In the genomic region with DNA sequence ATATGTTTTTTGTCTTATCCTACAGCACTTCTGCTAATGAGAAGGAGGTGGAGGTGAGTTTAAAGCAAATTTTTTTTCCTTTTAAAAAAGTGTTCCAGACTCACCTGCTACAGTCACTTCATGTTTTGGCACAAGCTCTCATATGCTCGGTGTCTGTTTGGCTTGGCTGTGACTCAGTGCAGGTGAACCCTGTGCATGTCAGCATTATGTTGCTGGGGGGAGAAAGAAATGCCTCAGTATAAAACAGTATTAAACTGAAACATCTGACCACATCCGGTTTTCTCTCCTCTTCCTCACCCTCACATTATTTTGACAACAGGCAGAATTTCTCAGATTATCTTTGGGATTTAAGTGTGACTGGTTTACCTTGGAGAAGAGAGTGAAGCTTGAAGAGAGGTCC, we compare ENCODE assay signal across 11 cellular contexts.
DNase-seq lines count a peak whose midpoint lies in the region; ATAC-seq, FAIRE-seq and TF ChIP-seq lines count a peak whose summit lies in the region.
"Had no signal": no experiment of that assay in that cellular context is flagged by ENCODE, and none has a peak within 500 bp of the region (broad histone marks: within the 10 kb centered on the region; RNA-seq: fewer than 3 reads in every experiment).

No MANE protein-coding gene starts in this region.

- CTCF ChIA-PET in CD4-positive, alpha-beta T cell (lab: Charles Lee): interaction anchor here (0.8 kb wide), 1 partner anchor 1925 kb away, joined by 4 read pairs; no protein-coding TSS in a partner anchor
- CTCF ChIA-PET in activated CD8-positive, alpha-beta T cell treated with anti-CD3 and anti-CD28 coated beads, Interleukin-2, amount 10 ng/mL, durations not matched to agents 7 days and 5 days (lab: Charles Lee): interaction anchor here (1.1 kb wide), 1 partner anchor 11 kb away, joined by 4 read pairs; no protein-coding TSS in a partner anchor

- H3K36me3 ChIP-seq in ovary: no peaks in the 10 kb centered on the region
- H3K36me3 ChIP-seq: brain microvascular endothelial cell had no signal

- H3K4me3 Mint-ChIP-seq in CD4-positive, alpha-beta T cell: no peak overlapping the region
- no peak overlapping the region for H3K4me3 Mint-ChIP-seq in activated CD8-positive, alpha-beta T cell treated with anti-CD3 and anti-CD28 coated beads, Interleukin-2, amount 10 ng/mL, durations not matched to agents 7 days and 5 days
- no peak overlapping the region for H3K4me3 Mint-ChIP-seq in progenitor cell of endocrine pancreas (ENCODE audit: low read depth)

- H3K27me3 ChIP-seq in CD4-positive, alpha-beta T cell (ENCODE audit: control insufficient read depth, insufficient read depth, low read length): no peaks in the 10 kb centered on the region
- H3K27me3 ChIP-seq in ovary: no peaks in the 10 kb centered on the region
- H3K27me3 ChIP-seq: brain microvascular endothelial cell had no signal

- H3K4me1 Mint-ChIP-seq in CD4-positive, alpha-beta T cell (ENCODE audit: low read depth): peaks cover 22% of the 10 kb centered on the region
- peaks cover 11% of the 10 kb centered on the region for H3K4me1 Mint-ChIP-seq in activated CD8-positive, alpha-beta T cell treated with anti-CD3 and anti-CD28 coated beads, Interleukin-2, amount 10 ng/mL, durations not matched to agents 7 days and 5 days (ENCODE audit: low read depth)
- H3K4me1 Mint-ChIP-seq in progenitor cell of endocrine pancreas (ENCODE audit: low read depth): no peaks in the 10 kb centered on the region

- no peak for TF ChIP-seq EP300 in ovary (IDR thresholded peaks at IDR 0.05)

- peaks cover 93% of the 10 kb centered on the region for H3K36me3 Mint-ChIP-seq in CD4-positive, alpha-beta T cell (ENCODE audit: low read depth)
- H3K36me3 Mint-ChIP-seq in activated CD8-positive, alpha-beta T cell treated with anti-CD3 and anti-CD28 coated beads, Interleukin-2, amount 10 ng/mL, durations not matched to agents 7 days and 5 days (ENCODE audit: low read depth): peaks cover 74% of the 10 kb centered on the region
- peaks cover 2% of the 10 kb centered on the region for H3K36me3 Mint-ChIP-seq in progenitor cell of endocrine pancreas (ENCODE audit: insufficient read depth)

- TF ChIP-seq POLR2A in H54 (IDR thresholded peaks at IDR 0.05; ENCODE audit: low read depth, low read length) (no peak), ovary (IDR thresholded peaks at IDR 0.05) (no peak)

- POLR2A ChIA-PET in CD4-positive, alpha-beta T cell (lab: Charles Lee): interaction anchor here (3.6 kb wide), 1 partner anchor 38 kb away, joined by 16 read pairs; a partner anchor contains a TSS
- POLR2A ChIA-PET in activated CD8-positive, alpha-beta T cell treated with anti-CD3 and anti-CD28 coated beads, Interleukin-2, amount 10 ng/mL, durations not matched to agents 7 days and 5 days (lab: Charles Lee): interaction anchor here (2.2 kb wide), 1 partner anchor 38 kb away, joined by 11 read pairs; a partner anchor contains a TSS

- H3K9me3 Mint-ChIP-seq in CD4-positive, alpha-beta T cell: peaks cover 2% of the 10 kb centered on the region
- peaks cover 2% of the 10 kb centered on the region for H3K9me3 Mint-ChIP-seq in activated CD8-positive, alpha-beta T cell treated with anti-CD3 and anti-CD28 coated beads, Interleukin-2, amount 10 ng/mL, durations not matched to agents 7 days and 5 days (ENCODE audit: insufficient read depth)
- peaks cover 9% of the 10 kb centered on the region for H3K9me3 Mint-ChIP-seq in progenitor cell of endocrine pancreas (ENCODE audit: low read depth)

- ATAC-seq in CD4-positive, alpha-beta T cell (ENCODE audit: poor library complexity): no peak
- ATAC-seq in activated CD8-positive, alpha-beta T cell treated with anti-CD3 and anti-CD28 coated beads, Interleukin-2, amount 10 ng/mL, durations not matched to agents 7 days and 5 days: no peak
- ATAC-seq in left lobe of liver (peak; percentile 97), HG02973 (IDR thresholded peaks at IDR 0.05; ENCODE audit: unreplicated experiment) (no peak)

- no peaks in the 10 kb centered on the region for H3K4me1 ChIP-seq in ovary (ENCODE audit: insufficient read depth)

- H3K27ac Mint-ChIP-seq in CD4-positive, alpha-beta T cell: peak overlapping the region; percentile 63
- H3K27ac Mint-ChIP-seq in activated CD8-positive, alpha-beta T cell treated with anti-CD3 and anti-CD28 coated beads, Interleukin-2, amount 10 ng/mL, durations not matched to agents 7 days and 5 days: peak overlapping the region; percentile 16
- no peak overlapping the region for H3K27ac Mint-ChIP-seq in progenitor cell of endocrine pancreas

- intact Hi-C loops in CD4-positive, alpha-beta T cell (cut with DNase I, micrococcal nuclease): loop anchor here (5.0 kb wide), 2 partner anchors 37 to 47 kb away; a partner anchor contains a TSS
- intact Hi-C loops in ovary (cut with DNase I): loop anchor here in 1 of 4 donors (10.0 kb wide), 1 partner anchor 205 kb away; no protein-coding TSS in a partner anchor

- peak; percentile 50 for FAIRE-seq in H54 (lab: Jason Lieb, UNC)

- no peak for TF ChIP-seq CTCF in CD4-positive, alpha-beta T cell (IDR thresholded peaks at IDR 0.05)
- TF ChIP-seq CTCF in progenitor cell of endocrine pancreas (IDR thresholded peaks at IDR 0.05; ENCODE audit: unreplicated experiment): no peak
- no peak for TF ChIP-seq CTCF in ovary (IDR thresholded peaks at IDR 0.05)

- H3K4me3 ChIP-seq in ovary: no peak overlapping the region
- H3K4me3 ChIP-seq: skin epidermis had no signal

- DNase-seq in CD4-positive, alpha-beta T cell: no peak
- DNase-seq in H54 (ENCODE audit: insufficient read length, low spot score) (no peak), left lobe of liver (ENCODE audit: low spot score) (peak; percentile 51), progenitor cell of endocrine pancreas (ENCODE audit: low spot score, unreplicated experiment) (no peak), ovary (no peak), NCI-H524 treated with DMSO at 0.1 percent for 48 hours (lab: John Stamatoyannopoulos, UW) (no peak)
- no peak for DNase-seq in activated CD8-positive, alpha-beta T cell treated with anti-CD3 and anti-CD28 coated beads, Interleukin-2, amount 10 ng/mL, durations not matched to agents 7 days and 5 days
- DNase-seq: brain microvascular endothelial cell, Calu3 had no signal

- H3K27me3 Mint-ChIP-seq in CD4-positive, alpha-beta T cell: no peaks in the 10 kb centered on the region
- H3K27me3 Mint-ChIP-seq in activated CD8-positive, alpha-beta T cell treated with anti-CD3 and anti-CD28 coated beads, Interleukin-2, amount 10 ng/mL, durations not matched to agents 7 days and 5 days (ENCODE audit: low read depth): no peaks in the 10 kb centered on the region
- H3K27me3 Mint-ChIP-seq in progenitor cell of endocrine pancreas: no peaks in the 10 kb centered on the region

- WGBS in ovary, 3 donors: 25 to 52% (median 26%) methylated on average over 2 of the region's 2 CpGs

- H3K9me3 ChIP-seq in CD4-positive, alpha-beta T cell (ENCODE audit: control insufficient read depth, low read length): peaks cover 8% of the 10 kb centered on the region
- H3K9me3 ChIP-seq in ovary: no peaks in the 10 kb centered on the region

- H3K27ac ChIP-seq in CD4-positive, alpha-beta T cell (ENCODE audit: low read depth, low read length): no peak overlapping the region
- H3K27ac ChIP-seq in ovary: no peak overlapping the region
- H3K27ac ChIP-seq: brain microvascular endothelial cell had no signal
